Comparison of ENCODE assay signal across 1 cellular context in the genomic region with DNA sequence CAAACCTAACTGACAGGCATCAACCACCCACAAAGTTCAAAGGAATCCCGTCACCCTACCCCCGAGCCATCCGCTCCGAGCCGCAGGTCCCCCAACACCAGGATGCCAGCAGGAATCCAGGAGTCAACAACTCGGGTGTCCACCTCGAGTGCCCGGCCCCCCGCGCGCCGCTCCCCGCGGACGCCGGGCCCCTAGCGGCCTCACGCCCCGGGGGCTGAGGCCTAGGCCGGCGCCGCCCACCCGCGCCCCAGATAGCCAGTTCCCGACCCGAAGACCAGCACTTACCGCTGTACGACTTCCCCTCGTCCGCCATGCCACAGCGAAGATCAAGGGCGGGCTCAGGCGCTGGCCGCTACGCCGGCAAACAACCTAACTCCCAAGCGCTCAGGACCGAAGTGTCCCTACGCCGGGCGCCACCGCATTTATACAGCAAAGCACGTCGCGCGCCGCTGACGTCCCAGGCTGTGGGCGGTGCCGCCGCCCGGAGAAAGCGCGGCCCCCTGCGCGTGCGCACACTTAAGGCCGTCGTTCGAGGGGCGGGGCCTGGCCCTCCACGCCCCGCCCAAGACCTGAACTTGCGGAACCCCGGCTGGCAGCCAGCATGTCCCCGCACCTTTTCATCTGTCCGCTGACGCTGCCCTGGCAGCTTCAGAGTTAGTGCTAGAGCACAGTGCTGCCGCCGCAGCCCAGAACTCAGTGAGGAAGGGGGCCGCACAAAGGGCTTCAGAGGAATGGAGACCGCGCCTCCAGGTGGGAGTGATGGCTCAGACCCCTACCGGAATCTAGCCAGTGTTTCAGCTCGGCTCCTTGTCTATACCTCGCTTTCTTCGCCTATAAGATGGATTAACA.
TF ChIP-seq lines count a peak whose summit lies in the region.

Gene NXF1, minus strand, starts transcription at position 397 of the 849 bp plus-strand sequence. Its CDS starts 84 bp downstream, at position 313.

TF ChIP-seq in WTC11, 78 proteins besides CTCF, POLR2A, EP300 and RAD21 (continued from another document and continues in another):
- TF ChIP-seq MAX (CRISPR knock-in tag; IDR thresholded peaks at IDR 0.05) (peak; percentile 65), NR1H2 (CRISPR knock-in tag; IDR thresholded peaks at IDR 0.05) (no peak), EMX1 (CRISPR knock-in tag; IDR thresholded peaks at IDR 0.05) (peak; percentile 59; the same call in 1 of the 2 replicates), ZMAT4 (CRISPR knock-in tag; IDR thresholded peaks at IDR 0.05) (peak; percentile 86; the same call in 1 of the 2 replicates), ZNF317 (CRISPR knock-in tag; IDR thresholded peaks at IDR 0.05; ENCODE audit: borderline replicate concordance, low read depth) (no peak), ZNF396 (CRISPR knock-in tag; IDR thresholded peaks at IDR 0.05; ENCODE audit: borderline replicate concordance) (no peak), ZNF416 (CRISPR knock-in tag; IDR thresholded peaks at IDR 0.05) (peak; percentile 95), TEAD1 (CRISPR knock-in tag; IDR thresholded peaks at IDR 0.05) (peak; percentile 88; the same call in 1 of the 2 replicates), CREB1 (CRISPR knock-in tag; IDR thresholded peaks at IDR 0.05) (peak; percentile 82), SOX15 (CRISPR knock-in tag; IDR thresholded peaks at IDR 0.05) (no peak), TP53 (CRISPR knock-in tag; IDR thresholded peaks at IDR 0.05) (no peak), ZNF532 (CRISPR knock-in tag; IDR thresholded peaks at IDR 0.05; ENCODE audit: borderline replicate concordance) (no peak), NFE2L1 (CRISPR knock-in tag; IDR thresholded peaks at IDR 0.05) (no peak), MYBL2 (CRISPR knock-in tag; IDR thresholded peaks at IDR 0.05) (0 out of 2 replicates have a peak, but pooled peaks have one; percentile 30), SP1 (CRISPR knock-in tag; conservative IDR thresholded peaks at IDR 0.05) (peak; percentile 99), ARID4B (CRISPR knock-in tag; IDR thresholded peaks at IDR 0.05; ENCODE audit: borderline replicate concordance) (peak; percentile 94; the same call in 1 of the 2 replicates), FOXK1 (CRISPR knock-in tag; IDR thresholded peaks at IDR 0.05) (peak; percentile 94), ZNF671 (CRISPR knock-in tag; IDR thresholded peaks at IDR 0.05) (peak; percentile 53; the same call in 1 of the 2 replicates), GTF2I (CRISPR knock-in tag; conservative IDR thresholded peaks at IDR 0.05) (no peak)
- TF ChIP-seq, protein P1, sequence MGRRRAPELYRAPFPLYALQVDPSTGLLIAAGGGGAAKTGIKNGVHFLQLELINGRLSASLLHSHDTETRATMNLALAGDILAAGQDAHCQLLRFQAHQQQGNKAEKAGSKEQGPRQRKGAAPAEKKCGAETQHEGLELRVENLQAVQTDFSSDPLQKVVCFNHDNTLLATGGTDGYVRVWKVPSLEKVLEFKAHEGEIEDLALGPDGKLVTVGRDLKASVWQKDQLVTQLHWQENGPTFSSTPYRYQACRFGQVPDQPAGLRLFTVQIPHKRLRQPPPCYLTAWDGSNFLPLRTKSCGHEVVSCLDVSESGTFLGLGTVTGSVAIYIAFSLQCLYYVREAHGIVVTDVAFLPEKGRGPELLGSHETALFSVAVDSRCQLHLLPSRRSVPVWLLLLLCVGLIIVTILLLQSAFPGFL (CRISPR knock-in tag; IDR thresholded peaks at IDR 0.05; ENCODE audit: borderline replicate concordance): no peak
- TF ChIP-seq, protein P2, sequence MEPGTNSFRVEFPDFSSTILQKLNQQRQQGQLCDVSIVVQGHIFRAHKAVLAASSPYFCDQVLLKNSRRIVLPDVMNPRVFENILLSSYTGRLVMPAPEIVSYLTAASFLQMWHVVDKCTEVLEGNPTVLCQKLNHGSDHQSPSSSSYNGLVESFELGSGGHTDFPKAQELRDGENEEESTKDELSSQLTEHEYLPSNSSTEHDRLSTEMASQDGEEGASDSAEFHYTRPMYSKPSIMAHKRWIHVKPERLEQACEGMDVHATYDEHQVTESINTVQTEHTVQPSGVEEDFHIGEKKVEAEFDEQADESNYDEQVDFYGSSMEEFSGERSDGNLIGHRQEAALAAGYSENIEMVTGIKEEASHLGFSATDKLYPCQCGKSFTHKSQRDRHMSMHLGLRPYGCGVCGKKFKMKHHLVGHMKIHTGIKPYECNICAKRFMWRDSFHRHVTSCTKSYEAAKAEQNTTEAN (CRISPR knock-in tag; IDR thresholded peaks at IDR 0.05): no peak
- TF ChIP-seq, protein P3, sequence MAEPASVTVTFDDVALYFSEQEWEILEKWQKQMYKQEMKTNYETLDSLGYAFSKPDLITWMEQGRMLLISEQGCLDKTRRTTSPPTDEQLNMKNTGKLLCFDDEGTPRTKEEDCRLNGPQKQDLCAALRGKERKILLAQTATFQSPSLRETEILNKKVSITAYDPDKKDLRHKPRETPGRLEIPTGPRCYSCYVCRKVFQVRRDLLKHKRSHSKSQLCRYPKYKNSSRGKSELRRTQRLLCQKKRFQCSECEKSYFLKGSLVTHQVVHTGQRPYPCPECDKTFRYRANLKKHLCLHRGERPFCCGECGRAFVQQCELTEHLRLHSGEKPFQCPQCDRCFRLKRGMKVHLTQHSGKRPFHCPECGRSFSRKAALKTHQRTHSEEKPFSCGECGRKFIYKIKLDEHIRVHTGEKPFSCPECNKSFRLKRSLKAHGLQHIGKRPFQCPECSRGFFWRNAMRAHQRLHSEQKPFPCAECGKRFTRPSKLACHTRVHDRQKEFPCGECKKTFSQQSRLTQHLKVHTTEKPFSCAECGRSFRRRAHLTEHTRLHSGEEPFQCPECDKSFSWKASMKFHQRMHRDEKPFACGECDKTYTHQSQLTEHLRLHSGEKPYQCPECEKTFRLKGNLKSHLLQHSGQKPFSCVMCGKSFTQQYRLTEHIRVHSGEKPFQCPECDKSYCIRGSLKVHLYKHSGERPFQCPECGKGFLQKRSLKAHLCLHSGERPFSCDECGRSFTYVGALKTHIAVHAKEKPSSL (CRISPR knock-in tag; conservative IDR thresholded peaks at IDR 0.05): no peak
- TF ChIP-seq, protein P4, sequence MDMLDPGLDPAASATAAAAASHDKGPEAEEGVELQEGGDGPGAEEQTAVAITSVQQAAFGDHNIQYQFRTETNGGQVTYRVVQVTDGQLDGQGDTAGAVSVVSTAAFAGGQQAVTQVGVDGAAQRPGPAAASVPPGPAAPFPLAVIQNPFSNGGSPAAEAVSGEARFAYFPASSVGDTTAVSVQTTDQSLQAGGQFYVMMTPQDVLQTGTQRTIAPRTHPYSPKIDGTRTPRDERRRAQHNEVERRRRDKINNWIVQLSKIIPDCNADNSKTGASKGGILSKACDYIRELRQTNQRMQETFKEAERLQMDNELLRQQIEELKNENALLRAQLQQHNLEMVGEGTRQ (CRISPR knock-in tag; IDR thresholded peaks at IDR 0.05): no peak
- TF ChIP-seq, protein P5, sequence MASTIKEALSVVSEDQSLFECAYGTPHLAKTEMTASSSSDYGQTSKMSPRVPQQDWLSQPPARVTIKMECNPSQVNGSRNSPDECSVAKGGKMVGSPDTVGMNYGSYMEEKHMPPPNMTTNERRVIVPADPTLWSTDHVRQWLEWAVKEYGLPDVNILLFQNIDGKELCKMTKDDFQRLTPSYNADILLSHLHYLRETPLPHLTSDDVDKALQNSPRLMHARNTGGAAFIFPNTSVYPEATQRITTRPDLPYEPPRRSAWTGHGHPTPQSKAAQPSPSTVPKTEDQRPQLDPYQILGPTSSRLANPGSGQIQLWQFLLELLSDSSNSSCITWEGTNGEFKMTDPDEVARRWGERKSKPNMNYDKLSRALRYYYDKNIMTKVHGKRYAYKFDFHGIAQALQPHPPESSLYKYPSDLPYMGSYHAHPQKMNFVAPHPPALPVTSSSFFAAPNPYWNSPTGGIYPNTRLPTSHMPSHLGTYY (CRISPR knock-in tag; IDR thresholded peaks at IDR 0.05): 0 out of 2 replicates have a peak, but pooled peaks have one; percentile 56
- TF ChIP-seq, protein P6, sequence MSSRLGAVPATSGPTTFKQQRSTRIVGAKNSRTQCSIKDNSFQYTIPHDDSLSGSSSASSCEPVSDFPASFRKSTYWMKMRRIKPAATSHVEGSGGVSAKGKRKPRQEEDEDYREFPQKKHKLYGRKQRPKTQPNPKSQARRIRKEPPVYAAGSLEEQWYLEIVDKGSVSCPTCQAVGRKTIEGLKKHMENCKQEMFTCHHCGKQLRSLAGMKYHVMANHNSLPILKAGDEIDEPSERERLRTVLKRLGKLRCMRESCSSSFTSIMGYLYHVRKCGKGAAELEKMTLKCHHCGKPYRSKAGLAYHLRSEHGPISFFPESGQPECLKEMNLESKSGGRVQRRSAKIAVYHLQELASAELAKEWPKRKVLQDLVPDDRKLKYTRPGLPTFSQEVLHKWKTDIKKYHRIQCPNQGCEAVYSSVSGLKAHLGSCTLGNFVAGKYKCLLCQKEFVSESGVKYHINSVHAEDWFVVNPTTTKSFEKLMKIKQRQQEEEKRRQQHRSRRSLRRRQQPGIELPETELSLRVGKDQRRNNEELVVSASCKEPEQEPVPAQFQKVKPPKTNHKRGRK (CRISPR knock-in tag; IDR thresholded peaks at IDR 0.05; ENCODE audit: borderline replicate concordance): no peak
- TF ChIP-seq, protein P7, sequence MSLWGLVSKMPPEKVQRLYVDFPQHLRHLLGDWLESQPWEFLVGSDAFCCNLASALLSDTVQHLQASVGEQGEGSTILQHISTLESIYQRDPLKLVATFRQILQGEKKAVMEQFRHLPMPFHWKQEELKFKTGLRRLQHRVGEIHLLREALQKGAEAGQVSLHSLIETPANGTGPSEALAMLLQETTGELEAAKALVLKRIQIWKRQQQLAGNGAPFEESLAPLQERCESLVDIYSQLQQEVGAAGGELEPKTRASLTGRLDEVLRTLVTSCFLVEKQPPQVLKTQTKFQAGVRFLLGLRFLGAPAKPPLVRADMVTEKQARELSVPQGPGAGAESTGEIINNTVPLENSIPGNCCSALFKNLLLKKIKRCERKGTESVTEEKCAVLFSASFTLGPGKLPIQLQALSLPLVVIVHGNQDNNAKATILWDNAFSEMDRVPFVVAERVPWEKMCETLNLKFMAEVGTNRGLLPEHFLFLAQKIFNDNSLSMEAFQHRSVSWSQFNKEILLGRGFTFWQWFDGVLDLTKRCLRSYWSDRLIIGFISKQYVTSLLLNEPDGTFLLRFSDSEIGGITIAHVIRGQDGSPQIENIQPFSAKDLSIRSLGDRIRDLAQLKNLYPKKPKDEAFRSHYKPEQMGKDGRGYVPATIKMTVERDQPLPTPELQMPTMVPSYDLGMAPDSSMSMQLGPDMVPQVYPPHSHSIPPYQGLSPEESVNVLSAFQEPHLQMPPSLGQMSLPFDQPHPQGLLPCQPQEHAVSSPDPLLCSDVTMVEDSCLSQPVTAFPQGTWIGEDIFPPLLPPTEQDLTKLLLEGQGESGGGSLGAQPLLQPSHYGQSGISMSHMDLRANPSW (CRISPR knock-in tag; conservative IDR thresholded peaks at IDR 0.05; ENCODE audit: low read depth): no peak
